29 cellular contexts compared by ENCODE assay signal in the genomic region with DNA sequence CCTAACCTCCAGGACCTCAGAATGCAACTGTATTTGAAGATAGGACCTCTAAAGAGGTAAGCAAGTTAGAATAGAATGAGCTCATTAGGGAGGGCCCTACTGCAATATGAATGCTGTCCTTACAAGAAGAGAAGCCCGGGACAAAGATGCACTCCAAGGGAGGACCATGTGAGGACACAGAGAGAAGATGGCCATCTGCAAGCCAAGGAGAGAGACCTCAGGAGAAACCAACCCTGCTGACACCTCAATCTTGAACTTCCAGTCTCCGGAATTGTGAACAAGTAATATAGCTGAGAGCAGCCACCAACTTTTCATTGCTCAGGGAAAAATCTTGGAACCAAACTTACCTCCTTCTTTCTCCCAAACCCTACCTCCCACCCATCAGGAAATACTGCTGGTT.
"Had no signal": no experiment of that assay in that cellular context is flagged by ENCODE, and none has a peak within 500 bp of the region (broad histone marks: within the 10 kb centered on the region; RNA-seq: fewer than 3 reads in every experiment).

No MANE protein-coding gene starts in this region.

- H3K36me3 ChIP-seq: adrenal gland, ascending aorta, brain microvascular endothelial cell, breast epithelium, cardiac muscle cell had no signal

- H3K4me1 ChIP-seq: adrenal gland, ascending aorta, breast epithelium had no signal

- DNase-seq: activated effector memory CD4-positive, alpha-beta T cell treated with anti-CD3 and anti-CD28 coated beads, Interleukin-2, amount 50 U/mL, for 16 hours; activated effector memory CD4-positive, alpha-beta T cell treated with Interleukin-2 at 50 U/mL for 16 hours; activated gamma-delta T cell; activated gamma-delta T cell treated with Interleukin-2 at 50 U/mL for 16 hours; activated naive CD4-positive, alpha-beta T cell; activated naive CD4-positive, alpha-beta T cell treated with anti-CD3 and anti-CD28 coated beads for 36 hours; activated naive CD4-positive, alpha-beta T cell treated with anti-CD3 and anti-CD28 coated beads, Interleukin-2, amount 10 ng/mL, durations not matched to agents 7 days and 5 days; activated naive CD4-positive, alpha-beta T cell treated with anti-CD3 and anti-CD28 coated beads, Interleukin-2, amount 50 U/mL, for 16 hours; activated naive CD4-positive, alpha-beta T cell treated with Interleukin-2 at 50 U/mL for 16 hours; activated naive CD8-positive, alpha-beta T cell treated with anti-CD3 and anti-CD28 coated beads for 36 hours; activated naive CD8-positive, alpha-beta T cell treated with anti-CD3 and anti-CD28 coated beads, Interleukin-2, amount 10 ng/mL, durations not matched to agents 7 days and 5 days; activated naive CD8-positive, alpha-beta T cell treated with anti-CD3 and anti-CD28 coated beads, Interleukin-2, amount 50 U/mL, for 24 hours; activated T-cell treated with anti-CD3 and anti-CD28 coated beads, Interleukin-2, amount 50 U/mL, for 24 hours; activated T-cell treated with anti-CD3 and anti-CD28 coated beads, Interleukin-2, amount 50 U/mL, for 4 hours; activated T-cell treated with anti-CD3 and anti-CD28 coated beads, Interleukin-2, amount 50 U/mL, for 48 hours; activated T-cell treated with anti-CD3 and anti-CD28 coated beads, Interleukin-2, amount 50 U/mL, for 72 hours; adrenal gland; amniotic stem cell; amygdala; anterior cingulate cortex; aorta; body of pancreas; brain microvascular endothelial cell; caudate nucleus; central memory CD4-positive, alpha-beta T cell; cerebellar nuclear complex had no signal

- H3K9me3 ChIP-seq: adrenal gland, ascending aorta, body of pancreas, breast epithelium had no signal

- H3K27ac ChIP-seq: adrenal gland, ascending aorta, body of pancreas, brain microvascular endothelial cell, breast epithelium, cardiac muscle cell had no signal

- H3K27me3 ChIP-seq: adrenal gland, ascending aorta, body of pancreas, brain microvascular endothelial cell, breast epithelium, cardiac muscle cell had no signal

- H3K4me3 ChIP-seq: adrenal gland, ascending aorta, body of pancreas, breast epithelium, cardiac muscle cell had no signal
